8 cellular contexts compared by ENCODE assay signal in genomic region chr1:155192346-155193274, GRCh38. TPM values are rescaled to one million over a fixed set of nuclear protein-coding genes. Genes with fewer than 3 reads are reported as not detected.
DNase-seq lines count a peak whose midpoint lies in the region; ATAC-seq, FAIRE-seq and TF ChIP-seq lines count a peak whose summit lies in the region.

No MANE protein-coding gene starts in this region.

- H3K4me1 ChIP-seq in gastrocnemius medialis = peaks cover 19 to 32% of the 10 kb centered on the region in 2 donors

- no peaks in the 10 kb centered on the region for H3K9me3 ChIP-seq in gastrocnemius medialis

- H3K27me3 Mint-ChIP-seq in activated T-helper 1 cell treated with anti-CD3 and anti-CD28 coated beads, Interleukin-12 subunit alpha, Interleukin-12 subunit beta, Interleukin-2, Interleukin-4 antibody, amounts not matched to agents 30 ng/mL and 10 ng/mL and 1 ng/mL, durations not matched to agents 14 hours and 24 hours and 36 hours (ENCODE audit: insufficient read depth) = no peaks in the 10 kb centered on the region

- peak overlapping the region; percentile 58 to 69 (median 62) for H3K27ac ChIP-seq in gastrocnemius medialis

- H3K9me3 Mint-ChIP-seq in activated T-helper 1 cell treated with anti-CD3 and anti-CD28 coated beads, Interleukin-12 subunit alpha, Interleukin-12 subunit beta, Interleukin-2, Interleukin-4 antibody, amounts not matched to agents 30 ng/mL and 10 ng/mL and 1 ng/mL, durations not matched to agents 14 hours and 24 hours and 36 hours = no peaks in the 10 kb centered on the region

- H3K27ac Mint-ChIP-seq in activated T-helper 1 cell treated with anti-CD3 and anti-CD28 coated beads, Interleukin-12 subunit alpha, Interleukin-12 subunit beta, Interleukin-2, Interleukin-4 antibody, amounts not matched to agents 30 ng/mL and 10 ng/mL and 1 ng/mL, durations not matched to agents 14 hours and 24 hours and 36 hours = peak overlapping the region; percentile 97

- H3K4me3 ChIP-seq in gastrocnemius medialis = peak overlapping the region; percentile 51 to 75 (median 64)

- ATAC-seq in left ventricle myocardium superior (peak; percentile 0), gastrocnemius medialis (peak in 1 of 2 donors; percentile 1)

- peaks cover 46% of the 10 kb centered on the region for H3K4me1 Mint-ChIP-seq in activated T-helper 1 cell treated with anti-CD3 and anti-CD28 coated beads, Interleukin-12 subunit alpha, Interleukin-12 subunit beta, Interleukin-2, Interleukin-4 antibody, amounts not matched to agents 30 ng/mL and 10 ng/mL and 1 ng/mL, durations not matched to agents 14 hours and 24 hours and 36 hours (ENCODE audit: low read depth)

- TF ChIP-seq POLR2A in gastrocnemius medialis (IDR thresholded peaks at IDR 0.05) = no peak
- no peak for TF ChIP-seq POLR2A in H54 (IDR thresholded peaks at IDR 0.05; ENCODE audit: low read depth, low read length)

- H3K36me3 ChIP-seq in gastrocnemius medialis = no peaks in the 10 kb centered on the region

- in situ Hi-C loops in gastrocnemius medialis (cut with MboI; ENCODE audit: low sequenced_read_pairs in 4 of 4) = no loop called here

- H3K4me3 Mint-ChIP-seq in activated T-helper 1 cell treated with anti-CD3 and anti-CD28 coated beads, Interleukin-12 subunit alpha, Interleukin-12 subunit beta, Interleukin-2, Interleukin-4 antibody, amounts not matched to agents 30 ng/mL and 10 ng/mL and 1 ng/mL, durations not matched to agents 14 hours and 24 hours and 36 hours = peak overlapping the region; percentile 88

- TF ChIP-seq CTCF in gastrocnemius medialis (IDR thresholded peaks at IDR 0.05 in 4 of 5, conservative IDR thresholded peaks at IDR 0.05 in 1 of 5) = no peak

- H3K27me3 ChIP-seq in gastrocnemius medialis = no peaks in the 10 kb centered on the region

- DNase-seq in DMS53 (lab: John Stamatoyannopoulos, UW) = peak; percentile 93
- DNase-seq in NCI-H1436 treated with DMSO at 0.1 percent for 48 hours (lab: John Stamatoyannopoulos, UW) = peak; percentile 51
- DNase-seq in activated T-helper 1 cell treated with anti-CD3 and anti-CD28 coated beads, Interleukin-12 subunit alpha, Interleukin-12 subunit beta, Interleukin-2, Interleukin-4 antibody, amounts not matched to agents 30 ng/mL and 10 ng/mL and 1 ng/mL, durations not matched to agents 14 hours and 24 hours and 36 hours (ENCODE audit: low spot score) = no peak
- DNase-seq in left ventricle myocardium superior = no peak
- no peak for DNase-seq in gastrocnemius medialis
- DNase-seq in inferior parietal cortex (ENCODE audit: extremely low spot score) = no peak
- no peak for DNase-seq in H54 (ENCODE audit: insufficient read length, low spot score)
- no peak for DNase-seq in NCI-H1048 (lab: John Stamatoyannopoulos, UW)

- H3K36me3 Mint-ChIP-seq in activated T-helper 1 cell treated with anti-CD3 and anti-CD28 coated beads, Interleukin-12 subunit alpha, Interleukin-12 subunit beta, Interleukin-2, Interleukin-4 antibody, amounts not matched to agents 30 ng/mL and 10 ng/mL and 1 ng/mL, durations not matched to agents 14 hours and 24 hours and 36 hours (ENCODE audit: low read depth) = peaks cover 12% of the 10 kb centered on the region

- intact Hi-C loops in activated T-helper 1 cell treated with anti-CD3 and anti-CD28 coated beads, Interleukin-12 subunit alpha, Interleukin-12 subunit beta, Interleukin-2, Interleukin-4 antibody, amounts not matched to agents 30 ng/mL and 10 ng/mL and 1 ng/mL, durations not matched to agents 14 hours and 24 hours and 36 hours (cut with micrococcal nuclease) = loop anchor here (1.0 to 5.0 kb wide), 4 partner anchors 16 to 370 kb away; partner anchors contain the start of genes ASH1L, CKS1B, DPM3 and SHC1
- intact Hi-C loops in left ventricle myocardium superior (cut with micrococcal nuclease) = no loop called here
- intact Hi-C loops in gastrocnemius medialis (cut with DNase I; ENCODE audit: low total_unique reads) = loop anchor here (1.0 to 2.0 kb wide), 2 partner anchors 16 to 20 kb away; partner anchors contain the start of genes KRTCAP2 and TRIM46

- FAIRE-seq in H54 (lab: Jason Lieb, UNC) = no peak

RNA-seq across cellular contexts. Expression of gene THBS3, which starts 15.1 kb away (rescaled TPM):
- 9.7 and 10.0 TPM in 2 replicates for total RNA-seq in activated T-helper 1 cell treated with anti-CD3 and anti-CD28 coated beads, Interleukin-12 subunit alpha, Interleukin-12 subunit beta, Interleukin-2, Interleukin-4 antibody, amounts not matched to agents 30 ng/mL and 10 ng/mL and 1 ng/mL, durations not matched to agents 14 hours and 24 hours and 36 hours
- total RNA-seq in left ventricle myocardium superior (6.3 TPM), gastrocnemius medialis (1 to 10 TPM; 1.5 to 4.6 (median 3.3) TPM)

RNA-seq across cellular contexts. Expression of gene MTX1, which starts 15.9 kb away (rescaled TPM):
- 61.8 and 62.3 TPM in 2 replicates for total RNA-seq in activated T-helper 1 cell treated with anti-CD3 and anti-CD28 coated beads, Interleukin-12 subunit alpha, Interleukin-12 subunit beta, Interleukin-2, Interleukin-4 antibody, amounts not matched to agents 30 ng/mL and 10 ng/mL and 1 ng/mL, durations not matched to agents 14 hours and 24 hours and 36 hours
- 14.1 TPM for total RNA-seq in left ventricle myocardium superior
- total RNA-seq in gastrocnemius medialis = 10 to 100 TPM; 14.4 to 26.9 (median 24.6) TPM

RNA-seq across cellular contexts. Expression of gene TRIM46, which starts 19.0 kb away (rescaled TPM):
- total RNA-seq in activated T-helper 1 cell treated with anti-CD3 and anti-CD28 coated beads, Interleukin-12 subunit alpha, Interleukin-12 subunit beta, Interleukin-2, Interleukin-4 antibody, amounts not matched to agents 30 ng/mL and 10 ng/mL and 1 ng/mL, durations not matched to agents 14 hours and 24 hours and 36 hours = 10.2 and 12.6 TPM in 2 replicates
- 0.22 TPM for total RNA-seq in left ventricle myocardium superior
- not detected for total RNA-seq in gastrocnemius medialis

RNA-seq across cellular contexts. Expression of gene KRTCAP2, which starts 19.5 kb away (rescaled TPM):
- total RNA-seq in activated T-helper 1 cell treated with anti-CD3 and anti-CD28 coated beads, Interleukin-12 subunit alpha, Interleukin-12 subunit beta, Interleukin-2, Interleukin-4 antibody, amounts not matched to agents 30 ng/mL and 10 ng/mL and 1 ng/mL, durations not matched to agents 14 hours and 24 hours and 36 hours = 230 and 238 TPM in 2 replicates
- total RNA-seq in left ventricle myocardium superior = 134 TPM
- 100 to 1,000 TPM in 1 of 4 donors, 10 to 100 TPM in 3; 59.6 to 102 (median 91.6) TPM for total RNA-seq in gastrocnemius medialis

RNA-seq across cellular contexts. Expression of gene DPM3, which starts 52.3 kb away (rescaled TPM):
- total RNA-seq in activated T-helper 1 cell treated with anti-CD3 and anti-CD28 coated beads, Interleukin-12 subunit alpha, Interleukin-12 subunit beta, Interleukin-2, Interleukin-4 antibody, amounts not matched to agents 30 ng/mL and 10 ng/mL and 1 ng/mL, durations not matched to agents 14 hours and 24 hours and 36 hours = 43.7 and 45.1 TPM in 2 replicates
- total RNA-seq in left ventricle myocardium superior = 52.4 TPM
- 10 to 100 TPM in 3 of 4 donors, 1 to 10 TPM in 1; 7.3 to 69.5 (median 57.9) TPM for total RNA-seq in gastrocnemius medialis

Comparison
In these comparisons a context has a peak if more than half of its experiments do, and no peak if none do; other contexts are left out.
1. DNase-seq: peak in DMS53 (single experiment) and NCI-H1436 treated with DMSO at 0.1 percent for 48 hours (single experiment); none in activated T-helper 1 cell treated with anti-CD3 and anti-CD28 coated beads, Interleukin-12 subunit alpha, Interleukin-12 subunit beta, Interleukin-2, Interleukin-4 antibody, amounts not matched to agents 30 ng/mL and 10 ng/mL and 1 ng/mL, durations not matched to agents 14 hours and 24 hours and 36 hours (single experiment), left ventricle myocardium superior (single experiment), gastrocnemius medialis (0 of 2), inferior parietal cortex (single experiment), H54 (single experiment) and NCI-H1048 (single experiment).